In genomic region chr14:69317392-69317755, GRCh38 we compare ENCODE assay signal across 16 cellular contexts. TPM values are rescaled to one million over a fixed set of nuclear protein-coding genes. Genes with fewer than 3 reads are reported as not detected.
DNase-seq lines count a peak whose midpoint lies in the region; ATAC-seq and TF ChIP-seq lines count a peak whose summit lies in the region.
"Had no signal": no experiment of that assay in that cellular context is flagged by ENCODE, and none has a peak within 500 bp of the region (broad histone marks: within the 10 kb centered on the region; RNA-seq: fewer than 3 reads in every experiment).

No MANE protein-coding gene starts in this region.

- H3K27ac ChIP-seq in RWPE2 (ENCODE audit: poor library complexity, severe bottlenecking) (no peak overlapping the region), left lung (peak overlapping the region in 1 of 2 donors; percentile 51), spleen (peak overlapping the region in 7 of 8 donors; percentile 49 to 59 (median 53))

- H3K4me3 ChIP-seq in RWPE2 (ENCODE audit: severe bottlenecking) (no peak overlapping the region), left lung (no peak overlapping the region), spleen (no peak overlapping the region)
- H3K4me3 ChIP-seq: K562 had no signal

- TF ChIP-seq POLR2A in spleen (IDR thresholded peaks at IDR 0.05), result no peak

- TF ChIP-seq CTCF in CD14-positive monocyte (IDR thresholded peaks at IDR 0.05) (no peak), RWPE2 (IDR thresholded peaks at IDR 0.05; ENCODE audit: poor library complexity, severe bottlenecking) (no peak), left lung (IDR thresholded peaks at IDR 0.05) (no peak), spleen (IDR thresholded peaks at IDR 0.05 in 8 of 11, conservative IDR thresholded peaks at IDR 0.05 in 3 of 11) (no peak)

- ATAC-seq in RWPE2 (ENCODE audit: low read depth) (peak; percentile 21; the same call in 2 of the 3 replicates), left lung (peak; percentile 7)
- ATAC-seq: activated CD4-positive, alpha-beta T cell treated with anti-CD3 and anti-CD28 coated beads for 36 hours; K562; natural killer cell had no signal

- H3K27me3 Mint-ChIP-seq in CD14-positive monocyte (ENCODE audit: low read depth in 3 of 3), result peaks cover 11 to 21% (median 20%) of the 10 kb centered on the region in 3 donors
- H3K27me3 Mint-ChIP-seq: activated CD4-positive, alpha-beta T cell treated with anti-CD3 and anti-CD28 coated beads for 36 hours had no signal

- intact Hi-C loops in CD14-positive monocyte (cut with micrococcal nuclease) (no loop called here), left lung (cut with DNase I) (no loop called here), spleen (cut with DNase I; ENCODE audit: low total_unique reads) (no loop called here)

- DNase-seq in CD14-positive monocyte (ENCODE audit: low spot score) (no peak), RWPE2 (ENCODE audit: low spot score) (no peak), left lung (no peak), spleen (no peak), NCI-H2227 treated with DMSO at 0.1 percent for 48 hours (lab: John Stamatoyannopoulos, UW) (no peak), activated T-cell treated with anti-CD3 and anti-CD28 coated beads for 4 hours (no peak), NCI-H2171 treated with DMSO at 0.1 percent for 48 hours (lab: John Stamatoyannopoulos, UW) (no peak), NCI-H146 treated with DMSO at 0.1 percent for 48 hours (lab: John Stamatoyannopoulos, UW; ENCODE audit: unreplicated experiment) (no peak)
- DNase-seq: activated CD4-positive, alpha-beta T cell treated with anti-CD3 and anti-CD28 coated beads for 36 hours; activated naive CD4-positive, alpha-beta T cell treated with anti-CD3 and anti-CD28 coated beads, Interleukin-2, amount 10 ng/mL, durations not matched to agents 7 days and 5 days; erythroblast; immature natural killer cell; NCI-H1092; NCI-H2081 treated with DMSO at 0.1 percent for 48 hours had no signal

- H3K27me3 ChIP-seq in RWPE2 (ENCODE audit: insufficient read depth, poor library complexity, severe bottlenecking) (no peaks in the 10 kb centered on the region), left lung (no peaks in the 10 kb centered on the region), spleen (replicated peaks in 1 of 7) (peaks cover 0 to 6% (median 0%) of the 10 kb centered on the region in 7 donors)

- no peaks in the 10 kb centered on the region for H3K4me1 ChIP-seq in RWPE2 (ENCODE audit: insufficient read depth, poor library complexity, severe bottlenecking)
- peaks cover 0 to 16% of the 10 kb centered on the region in 2 donors for H3K4me1 ChIP-seq in left lung
- peaks cover 8 to 32% (median 21%) of the 10 kb centered on the region in 6 donors for H3K4me1 ChIP-seq in spleen

- peak overlapping the region; percentile 46 to 89 (median 84) for H3K27ac Mint-ChIP-seq in CD14-positive monocyte
- H3K27ac Mint-ChIP-seq: activated CD4-positive, alpha-beta T cell treated with anti-CD3 and anti-CD28 coated beads for 36 hours; activated naive CD4-positive, alpha-beta T cell treated with anti-CD3 and anti-CD28 coated beads, Interleukin-2, amount 10 ng/mL, durations not matched to agents 7 days and 5 days; immature natural killer cell; natural killer cell had no signal

- H3K9me3 ChIP-seq in RWPE2 (ENCODE audit: severe bottlenecking) (no peaks in the 10 kb centered on the region), left lung (no peaks in the 10 kb centered on the region), spleen (peaks cover 0 to 3% (median 0%) of the 10 kb centered on the region in 8 donors)

- no peaks in the 10 kb centered on the region for H3K36me3 ChIP-seq in RWPE2 (ENCODE audit: low read depth)
- H3K36me3 ChIP-seq in left lung, result no peaks in the 10 kb centered on the region
- no peaks in the 10 kb centered on the region for H3K36me3 ChIP-seq in spleen

- H3K4me3 Mint-ChIP-seq in CD14-positive monocyte, result peak overlapping the region in 1 of 2 donors; percentile 82
- H3K4me3 Mint-ChIP-seq: activated CD4-positive, alpha-beta T cell treated with anti-CD3 and anti-CD28 coated beads for 36 hours; activated naive CD4-positive, alpha-beta T cell treated with anti-CD3 and anti-CD28 coated beads, Interleukin-2, amount 10 ng/mL, durations not matched to agents 7 days and 5 days; immature natural killer cell; natural killer cell had no signal

- no peaks in the 10 kb centered on the region for H3K36me3 Mint-ChIP-seq in CD14-positive monocyte
- H3K36me3 Mint-ChIP-seq: activated naive CD4-positive, alpha-beta T cell treated with anti-CD3 and anti-CD28 coated beads, Interleukin-2, amount 10 ng/mL, durations not matched to agents 7 days and 5 days; immature natural killer cell; natural killer cell had no signal

- 63 to 76% (median 67%) methylated on average over 3 of the region's 3 CpGs for WGBS in spleen, 5 donors

- peaks cover 0 to 7% (median 2%) of the 10 kb centered on the region in 7 donors for H3K9me3 Mint-ChIP-seq in CD14-positive monocyte
- H3K9me3 Mint-ChIP-seq: activated naive CD4-positive, alpha-beta T cell treated with anti-CD3 and anti-CD28 coated beads, Interleukin-2, amount 10 ng/mL, durations not matched to agents 7 days and 5 days; natural killer cell had no signal

- H3K4me1 Mint-ChIP-seq in CD14-positive monocyte, result peaks cover 34% of the 10 kb centered on the region
- H3K4me1 Mint-ChIP-seq: activated CD4-positive, alpha-beta T cell treated with anti-CD3 and anti-CD28 coated beads for 36 hours; activated naive CD4-positive, alpha-beta T cell treated with anti-CD3 and anti-CD28 coated beads, Interleukin-2, amount 10 ng/mL, durations not matched to agents 7 days and 5 days; immature natural killer cell; natural killer cell had no signal

RNA-seq across cellular contexts. Expression of gene GALNT16, which starts 57.4 kb away (rescaled TPM):
- not detected for polyA plus RNA-seq in CD14-positive monocyte
- total RNA-seq in left lung, result 1 to 10 TPM; 2.4 to 3.0 TPM
- 10 to 100 TPM in 5 of 7 donors, 1 to 10 TPM in 2; 6.7 to 36.4 (median 14.7) TPM for total RNA-seq in spleen
- 1 to 10 TPM; 2.1 to 5.3 (median 2.1) TPM for polyA plus RNA-seq in spleen
- total RNA-seq: K562, natural killer cell had no signal
- polyA plus RNA-seq: immature natural killer cell, K562 had no signal
